ENCODE assay signal across 23 cellular contexts in the genomic region with DNA sequence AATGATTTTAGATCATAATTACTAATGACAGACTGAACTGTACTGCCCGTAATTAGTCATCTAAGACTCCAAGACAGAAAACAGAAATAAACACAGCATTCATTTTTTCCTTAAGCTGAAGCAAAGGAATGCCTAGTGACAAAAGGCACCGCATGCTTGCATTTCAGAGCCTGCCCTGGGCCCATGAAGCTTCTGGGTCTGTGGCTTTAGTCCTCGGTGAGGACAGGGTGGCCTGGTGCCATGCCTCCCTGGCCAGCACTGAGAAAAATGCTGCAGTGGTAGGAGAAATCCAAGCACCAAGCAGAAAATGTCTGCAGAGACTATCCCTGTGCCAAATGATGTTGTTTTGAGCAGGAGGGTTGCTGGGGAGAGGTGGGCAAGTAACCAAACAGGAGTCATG.
DNase-seq lines count a peak whose midpoint lies in the region; ATAC-seq, FAIRE-seq and TF ChIP-seq lines count a peak whose summit lies in the region.
"Had no signal": no experiment of that assay in that cellular context is flagged by ENCODE, and none has a peak within 500 bp of the region (broad histone marks: within the 10 kb centered on the region; RNA-seq: fewer than 3 reads in every experiment).

No MANE protein-coding gene starts in this region.

- H3K4me3 ChIP-seq in AG10803 (ENCODE audit: low read length) (no peak overlapping the region), astrocyte (ENCODE audit: insufficient read depth, low read depth, low read length) (no peak overlapping the region), sigmoid colon (no peak overlapping the region)
- H3K4me3 ChIP-seq: lower lobe of right lung had no signal

- TF ChIP-seq POLR2A in sigmoid colon (IDR thresholded peaks at IDR 0.05): no peak

- DNase-seq in AG10803 (ENCODE audit: low read depth): peak; percentile 13
- no peak for DNase-seq in astrocyte (ENCODE audit: low read depth)
- DNase-seq in globus pallidus (ENCODE audit: low spot score): peak; percentile 75
- DNase-seq in sigmoid colon: peak; percentile 60
- no peak for DNase-seq in dermis blood vessel endothelial cell
- no peak for DNase-seq in stimulated activated CD8-positive, alpha-beta memory T cell treated with anti-CD3 and anti-CD28 coated beads, Interleukin-4, amount 100 ng/mL, for 48 hours
- DNase-seq in natural killer cell treated with Interleukin-12 subunit alpha and Interleukin-12 subunit beta and Interleukin-15 and Interleukin-18, amount 100 ng/mL, for 72 hours (ENCODE audit: low spot score): no peak
- DNase-seq: activated CD4-positive, alpha-beta T cell treated with anti-CD3 and anti-CD28 coated beads, Interleukin-2, amount 50 U/mL, for 48 hours; activated naive CD4-positive, alpha-beta T cell treated with anti-CD3 and anti-CD28 coated beads, Interleukin-2, amount 10 ng/mL, durations not matched to agents 7 days and 5 days; activated T-cell treated with anti-CD3 and anti-CD28 coated beads, Interleukin-2, amount 50 U/mL, for 1 hour; brain microvascular endothelial cell; CD8-positive, alpha-beta memory T cell; DMS79 treated with DMSO at 0.1 percent for 48 hours; H9; immature natural killer cell; lower lobe of right lung; naive B cell; NCI-H1436 had no signal

- intact Hi-C loops in sigmoid colon (cut with DNase I): no loop called here

- TF ChIP-seq EP300 in sigmoid colon (IDR thresholded peaks at IDR 0.05): no peak

- H3K9me3 Mint-ChIP-seq in astrocyte (ENCODE audit: unreplicated experiment): peaks cover 6% of the 10 kb centered on the region
- no peaks in the 10 kb centered on the region for H3K9me3 Mint-ChIP-seq in natural killer cell treated with Interleukin-12 subunit alpha and Interleukin-12 subunit beta and Interleukin-15 and Interleukin-18, amount 100 ng/mL, for 72 hours
- H3K9me3 Mint-ChIP-seq: activated naive CD4-positive, alpha-beta T cell treated with anti-CD3 and anti-CD28 coated beads, Interleukin-2, amount 10 ng/mL, durations not matched to agents 7 days and 5 days; CD8-positive, alpha-beta memory T cell; H9; immature natural killer cell; naive B cell; T-helper 1 cell treated with Interleukin-12 subunit alpha and Interleukin-12 subunit beta and Interleukin-4 antibody, amounts not matched to agents 30 μg/mL and 1 μg/mL, for 36 hours had no signal

- no peak for ATAC-seq in GM21526 (IDR thresholded peaks at IDR 0.05; ENCODE audit: low FRiP score, unreplicated experiment)
- no peak for ATAC-seq in natural killer cell treated with Interleukin-12 subunit alpha and Interleukin-12 subunit beta and Interleukin-15 and Interleukin-18, amount 100 ng/mL, for 72 hours
- ATAC-seq: HepG2, lower lobe of right lung had no signal

- H3K27ac Mint-ChIP-seq in astrocyte (ENCODE audit: unreplicated experiment): peak overlapping the region; percentile 20
- no peak overlapping the region for H3K27ac Mint-ChIP-seq in natural killer cell treated with Interleukin-12 subunit alpha and Interleukin-12 subunit beta and Interleukin-15 and Interleukin-18, amount 100 ng/mL, for 72 hours
- H3K27ac Mint-ChIP-seq: activated naive CD4-positive, alpha-beta T cell treated with anti-CD3 and anti-CD28 coated beads, Interleukin-2, amount 10 ng/mL, durations not matched to agents 7 days and 5 days; immature natural killer cell; T-helper 1 cell treated with Interleukin-12 subunit alpha and Interleukin-12 subunit beta and Interleukin-4 antibody, amounts not matched to agents 30 μg/mL and 1 μg/mL, for 36 hours had no signal

- no peak overlapping the region for H3K9ac ChIP-seq in astrocyte (ENCODE audit: low read length)
- H3K9ac ChIP-seq: parathyroid adenoma had no signal

- no peaks in the 10 kb centered on the region for H4K20me1 ChIP-seq in astrocyte (ENCODE audit: insufficient read depth, low read length)

- H3K9me3 ChIP-seq in astrocyte (ENCODE audit: insufficient read depth, low read depth, low read length) (no peaks in the 10 kb centered on the region), sigmoid colon (no peaks in the 10 kb centered on the region)
- H3K9me3 ChIP-seq: lower lobe of right lung had no signal

- H3K79me2 ChIP-seq in astrocyte (ENCODE audit: insufficient read depth, low read length): no peaks in the 10 kb centered on the region
- H3K79me2 ChIP-seq: parathyroid adenoma had no signal

- peaks cover under 1% of the 10 kb centered on the region for H3K27me3 Mint-ChIP-seq in astrocyte (ENCODE audit: low read depth, unreplicated experiment)
- H3K27me3 Mint-ChIP-seq in natural killer cell treated with Interleukin-12 subunit alpha and Interleukin-12 subunit beta and Interleukin-15 and Interleukin-18, amount 100 ng/mL, for 72 hours: no peaks in the 10 kb centered on the region
- H3K27me3 Mint-ChIP-seq: CD8-positive, alpha-beta memory T cell; naive B cell had no signal

- no peaks in the 10 kb centered on the region for H3K27me3 ChIP-seq in astrocyte (ENCODE audit: insufficient read depth, low read length)
- H3K27me3 ChIP-seq in sigmoid colon: no peaks in the 10 kb centered on the region
- H3K27me3 ChIP-seq: brain microvascular endothelial cell had no signal

- peaks cover 14% of the 10 kb centered on the region for H3K4me1 Mint-ChIP-seq in astrocyte (ENCODE audit: low read depth, unreplicated experiment)
- H3K4me1 Mint-ChIP-seq in natural killer cell treated with Interleukin-12 subunit alpha and Interleukin-12 subunit beta and Interleukin-15 and Interleukin-18, amount 100 ng/mL, for 72 hours (ENCODE audit: low read depth in 2 of 2): no peaks in the 10 kb centered on the region
- H3K4me1 Mint-ChIP-seq: activated naive CD4-positive, alpha-beta T cell treated with anti-CD3 and anti-CD28 coated beads, Interleukin-2, amount 10 ng/mL, durations not matched to agents 7 days and 5 days; CD8-positive, alpha-beta memory T cell; immature natural killer cell; naive B cell had no signal

- TF ChIP-seq CTCF in AG10803 (conservative IDR thresholded peaks at IDR 0.05; ENCODE audit: low read length) (no peak), astrocyte (IDR thresholded peaks at IDR 0.05; ENCODE audit: insufficient read depth, low read depth, low read length) (no peak), sigmoid colon (IDR thresholded peaks at IDR 0.05) (no peak)

- 82 to 91% methylated on average over 3 of the region's 3 CpGs for WGBS in sigmoid colon, 2 donors

- no peaks in the 10 kb centered on the region for H3K4me1 ChIP-seq in astrocyte (ENCODE audit: insufficient read depth, low read length)
- H3K4me1 ChIP-seq in sigmoid colon: peaks cover 0 to 46% (median 31%) of the 10 kb centered on the region in 4 donors
- H3K4me1 ChIP-seq: lower lobe of right lung, parathyroid adenoma had no signal

- H3K36me3 ChIP-seq in astrocyte (ENCODE audit: insufficient read depth, low read length): no peaks in the 10 kb centered on the region
- no peaks in the 10 kb centered on the region for H3K36me3 ChIP-seq in sigmoid colon
- H3K36me3 ChIP-seq: brain microvascular endothelial cell, lower lobe of right lung had no signal

- no peak overlapping the region for H3K27ac ChIP-seq in astrocyte (ENCODE audit: low read depth, low read length)
- peak overlapping the region; percentile 59 to 81 (median 73) for H3K27ac ChIP-seq in sigmoid colon
- H3K27ac ChIP-seq: brain microvascular endothelial cell, lower lobe of right lung, parathyroid adenoma, VCaP had no signal

- H3K36me3 Mint-ChIP-seq in astrocyte (ENCODE audit: low read depth, unreplicated experiment): peaks cover 33% of the 10 kb centered on the region
- H3K36me3 Mint-ChIP-seq in natural killer cell treated with Interleukin-12 subunit alpha and Interleukin-12 subunit beta and Interleukin-15 and Interleukin-18, amount 100 ng/mL, for 72 hours: no peaks in the 10 kb centered on the region
- H3K36me3 Mint-ChIP-seq: activated naive CD4-positive, alpha-beta T cell treated with anti-CD3 and anti-CD28 coated beads, Interleukin-2, amount 10 ng/mL, durations not matched to agents 7 days and 5 days; CD8-positive, alpha-beta memory T cell; immature natural killer cell; naive B cell had no signal

- no peak overlapping the region for H2AFZ ChIP-seq in astrocyte (ENCODE audit: low read depth, low read length)
- H2AFZ ChIP-seq: parathyroid adenoma had no signal

- no peak for FAIRE-seq in astrocyte (lab: Jason Lieb, UNC)
- FAIRE-seq: HepG2 had no signal

- no peak overlapping the region for H3K4me2 ChIP-seq in astrocyte (ENCODE audit: low read length)

- no peak overlapping the region for H3K4me3 Mint-ChIP-seq in astrocyte (ENCODE audit: unreplicated experiment)
- H3K4me3 Mint-ChIP-seq in natural killer cell treated with Interleukin-12 subunit alpha and Interleukin-12 subunit beta and Interleukin-15 and Interleukin-18, amount 100 ng/mL, for 72 hours: no peak overlapping the region
- H3K4me3 Mint-ChIP-seq: activated naive CD4-positive, alpha-beta T cell treated with anti-CD3 and anti-CD28 coated beads, Interleukin-2, amount 10 ng/mL, durations not matched to agents 7 days and 5 days; CD8-positive, alpha-beta memory T cell; immature natural killer cell; naive B cell; T-helper 1 cell treated with Interleukin-12 subunit alpha and Interleukin-12 subunit beta and Interleukin-4 antibody, amounts not matched to agents 30 μg/mL and 1 μg/mL, for 36 hours had no signal

Comparison
In these comparisons a context has a peak if more than half of its experiments do, and no peak if none do; other contexts are left out.
1. DNase-seq: peak in AG10803 (single experiment), globus pallidus (single experiment) and sigmoid colon (single experiment); none in astrocyte (single experiment), dermis blood vessel endothelial cell (single experiment), stimulated activated CD8-positive, alpha-beta memory T cell treated with anti-CD3 and anti-CD28 coated beads, Interleukin-4, amount 100 ng/mL, for 48 hours (single experiment) and natural killer cell treated with Interleukin-12 subunit alpha and Interleukin-12 subunit beta and Interleukin-15 and Interleukin-18, amount 100 ng/mL, for 72 hours (single experiment).